In the genomic region with DNA sequence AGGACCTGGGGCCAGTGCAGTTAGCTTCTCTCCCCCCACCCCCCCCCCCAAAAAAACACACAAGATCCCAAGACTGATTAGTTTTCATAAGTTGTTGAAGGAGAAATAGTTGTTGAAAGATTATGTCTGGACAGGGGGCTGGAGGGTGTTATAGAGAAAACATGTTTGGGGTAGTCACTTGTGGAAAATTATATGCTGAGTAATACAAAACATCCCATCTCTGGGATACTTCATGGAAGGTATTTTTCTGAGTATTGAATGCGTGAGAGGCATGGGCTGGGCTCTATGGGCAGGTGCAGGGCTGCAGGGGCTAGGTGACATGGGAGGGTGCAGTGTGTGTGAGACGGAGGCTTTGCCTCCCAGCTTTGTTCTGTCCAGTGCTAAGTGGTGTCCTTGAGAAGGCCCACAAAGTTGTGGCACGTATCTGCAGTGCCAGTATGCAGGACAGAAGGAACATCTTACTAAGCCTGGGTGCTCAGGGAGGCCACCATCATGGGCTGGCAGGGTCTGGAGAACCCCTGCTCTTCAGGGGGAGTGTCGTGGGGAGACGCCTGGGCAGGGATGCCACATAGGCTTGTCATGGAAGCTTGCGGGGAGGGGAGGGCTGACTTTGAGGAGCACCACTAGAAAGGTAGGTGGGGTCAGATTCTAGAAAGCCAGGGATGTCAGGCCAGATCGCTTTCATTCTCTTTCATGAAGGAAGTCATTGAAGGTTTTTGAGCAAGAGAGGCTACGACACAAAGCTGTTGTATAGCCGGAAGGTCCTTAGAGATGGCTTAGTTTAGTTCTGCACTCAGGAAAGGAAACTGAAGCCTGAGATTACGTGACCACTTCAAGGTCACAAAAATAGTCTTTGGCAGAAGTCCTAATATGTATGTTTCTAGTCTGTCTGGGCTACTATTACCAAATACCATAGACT, we compare ENCODE assay signal across 9 cellular contexts.
A peak's percentile ranks its signal among the peaks of the same experiment; 100 is the strongest.
DNase-seq lines count a peak whose midpoint lies in the region; ATAC-seq lines count a peak whose summit lies in the region.
"Had no signal": no experiment of that assay in that cellular context is flagged by ENCODE, and none has a peak within 500 bp of the region (broad histone marks: within the 10 kb centered on the region; RNA-seq: fewer than 3 reads in every experiment).

No MANE protein-coding gene starts in this region.

- peak; percentile 70 for ATAC-seq in HG02623 (IDR thresholded peaks at IDR 0.05; ENCODE audit: unreplicated experiment)
- no peak for ATAC-seq in stimulated activated naive CD8-positive, alpha-beta T cell treated with anti-CD3 and anti-CD28 coated beads, Interleukin-15, amount 100 ng/mL, for 72 hours
- no peak for ATAC-seq in GM21717 (IDR thresholded peaks at IDR 0.05; ENCODE audit: unreplicated experiment)

- H3K9me3 Mint-ChIP-seq in stimulated activated naive CD8-positive, alpha-beta T cell treated with anti-CD3 and anti-CD28 coated beads, Interleukin-15, amount 100 ng/mL, for 72 hours, result no peaks in the 10 kb centered on the region

- peak; percentile 15 for DNase-seq in activated T-cell treated with anti-CD3 and anti-CD28 coated beads, Interleukin-2, amount 50 U/mL, for 1 hour
- DNase-seq in activated T-cell treated with anti-CD3 and anti-CD28 coated beads, Interleukin-2, amount 50 U/mL, for 48 hours, result no peak
- peak; percentile 13 for DNase-seq in NOMO-1 treated with DMSO at 0.1 percent for 48 hours (lab: John Stamatoyannopoulos, UW; ENCODE audit: unreplicated experiment)
- DNase-seq in stimulated activated naive CD8-positive, alpha-beta T cell treated with anti-CD3 and anti-CD28 coated beads, Interleukin-15, amount 100 ng/mL, for 72 hours, result no peak
- DNase-seq in anterior cingulate cortex (lab: John Stamatoyannopoulos, UW), result no peak
- no peak for DNase-seq in NCI-H1105 (lab: John Stamatoyannopoulos, UW)
- DNase-seq: ACHN had no signal

- no peak overlapping the region for H3K4me3 Mint-ChIP-seq in stimulated activated naive CD8-positive, alpha-beta T cell treated with anti-CD3 and anti-CD28 coated beads, Interleukin-15, amount 100 ng/mL, for 72 hours

- peaks cover 8% of the 10 kb centered on the region for H3K27me3 Mint-ChIP-seq in stimulated activated naive CD8-positive, alpha-beta T cell treated with anti-CD3 and anti-CD28 coated beads, Interleukin-15, amount 100 ng/mL, for 72 hours

- H3K4me1 Mint-ChIP-seq in stimulated activated naive CD8-positive, alpha-beta T cell treated with anti-CD3 and anti-CD28 coated beads, Interleukin-15, amount 100 ng/mL, for 72 hours, result peaks cover 53% of the 10 kb centered on the region

- H3K27ac Mint-ChIP-seq in stimulated activated naive CD8-positive, alpha-beta T cell treated with anti-CD3 and anti-CD28 coated beads, Interleukin-15, amount 100 ng/mL, for 72 hours, result peak overlapping the region; percentile 30 to 66

Comparison
In these comparisons a context has a peak if more than half of its experiments do, and no peak if none do; other contexts are left out.
1. DNase-seq: peak in activated T-cell treated with anti-CD3 and anti-CD28 coated beads, Interleukin-2, amount 50 U/mL, for 1 hour (single experiment) and NOMO-1 treated with DMSO at 0.1 percent for 48 hours (single experiment); none in activated T-cell treated with anti-CD3 and anti-CD28 coated beads, Interleukin-2, amount 50 U/mL, for 48 hours (0 of 2), stimulated activated naive CD8-positive, alpha-beta T cell treated with anti-CD3 and anti-CD28 coated beads, Interleukin-15, amount 100 ng/mL, for 72 hours (0 of 2), anterior cingulate cortex (0 of 58) and NCI-H1105 (single experiment).